In the genomic region with DNA sequence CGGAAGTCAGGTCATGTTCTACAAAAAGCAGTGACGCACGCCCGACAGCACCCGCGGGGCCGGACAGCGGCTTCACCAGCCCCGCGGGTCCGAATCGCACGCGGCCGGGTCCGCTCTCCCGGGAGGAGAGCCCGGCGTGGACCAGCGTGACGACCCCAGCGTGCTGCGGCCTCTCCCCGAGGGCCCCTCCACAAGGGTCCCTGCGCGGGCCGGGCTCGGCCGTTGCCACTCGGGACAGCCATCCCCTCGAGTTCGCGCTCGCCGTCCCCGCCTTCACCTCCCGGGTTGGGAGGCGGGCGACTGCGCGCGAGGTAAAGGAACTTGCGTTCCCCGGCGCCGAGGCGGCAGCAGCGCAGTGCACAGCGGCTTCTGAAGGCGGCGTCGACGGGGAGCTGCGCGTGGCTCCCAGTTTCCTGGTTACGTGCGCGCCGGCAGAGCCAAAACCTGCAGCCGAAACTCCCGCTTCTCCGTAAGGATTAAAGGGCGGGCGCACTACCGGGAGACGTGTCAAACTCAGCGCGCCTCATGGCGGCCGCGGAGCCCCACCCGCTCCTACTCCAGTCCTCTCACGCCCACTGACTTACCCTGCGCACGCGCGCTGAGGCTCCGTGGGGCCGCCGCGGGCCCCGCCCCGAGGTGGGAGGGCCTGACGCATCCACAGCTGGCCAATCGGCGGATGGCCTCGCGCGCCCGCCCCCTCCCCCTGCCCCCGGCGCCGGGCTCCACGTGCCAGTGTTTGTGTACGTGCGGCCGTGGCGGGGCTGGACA, we compare ENCODE assay signal across 8 cellular contexts. TPM values are rescaled to one million over a fixed set of nuclear protein-coding genes. Genes with fewer than 3 reads are reported as not detected.
DNase-seq lines count a peak whose midpoint lies in the region; ATAC-seq and TF ChIP-seq lines count a peak whose summit lies in the region.

No MANE protein-coding gene starts in this region.

- DNase-seq in AG20443 (ENCODE audit: low spot score) (peak; percentile 100), NCI-H446 (lab: John Stamatoyannopoulos, UW) (peak; percentile 77 to 97), cerebellar nuclear complex (lab: John Stamatoyannopoulos, UW) (peak; percentile 77 to 90), kidney epithelial cell (ENCODE audit: low read depth) (peak; percentile 85)
- peak; percentile 97 for DNase-seq in activated CD4-positive, CD25-positive, alpha-beta regulatory T cell treated with anti-CD3 and anti-CD28 coated beads, Interleukin-2, amount 50 U/mL, for 72 hours
- peak; percentile 96 for DNase-seq in stimulated activated CD4-positive, alpha-beta T cell treated with anti-CD3 and anti-CD28 coated beads, Interleukin-15, amount 100 ng/mL, for 24 hours

- peak; percentile 73 for ATAC-seq in GM19043 (IDR thresholded peaks at IDR 0.05; ENCODE audit: low read depth, unreplicated experiment)
- ATAC-seq in HG03354 (IDR thresholded peaks at IDR 0.05; ENCODE audit: poor library complexity, severe bottlenecking, unreplicated experiment), result peak; percentile 80

- no peaks in the 10 kb centered on the region for H3K27me3 ChIP-seq in kidney epithelial cell (ENCODE audit: control insufficient read depth, insufficient read depth, low read length)

- no peaks in the 10 kb centered on the region for H3K36me3 ChIP-seq in kidney epithelial cell (ENCODE audit: control insufficient read depth, insufficient read depth, low read length)

- H3K4me3 ChIP-seq in kidney epithelial cell (ENCODE audit: low read depth, low read length), result peak overlapping the region; percentile 49

- no peak for TF ChIP-seq CTCF in kidney epithelial cell (IDR thresholded peaks at IDR 0.05; ENCODE audit: insufficient read depth, low read length, poor library complexity, severe bottlenecking)

RNA-seq across cellular contexts. Expression of a gene that starts 0.4 kb away (rescaled TPM):
- 0.07 and 0.13 TPM in 2 replicates for total RNA-seq in kidney epithelial cell

RNA-seq across cellular contexts. Expression of a gene that starts 0.5 kb away (rescaled TPM):
- total RNA-seq in kidney epithelial cell, result 1.7 and 7.3 TPM in 2 replicates

RNA-seq across cellular contexts. Expression of a gene that starts 29.6 kb away (rescaled TPM):
- 30.3 and 37.9 TPM in 2 replicates for total RNA-seq in kidney epithelial cell

Comparison
In these comparisons a context has a peak if more than half of its experiments do, and no peak if none do; other contexts are left out.
1. Peak in every context shown above with its lines: DNase-seq, ATAC-seq and H3K4me3 ChIP-seq.